ENCODE assay signal across 5 cellular contexts in the genomic region with DNA sequence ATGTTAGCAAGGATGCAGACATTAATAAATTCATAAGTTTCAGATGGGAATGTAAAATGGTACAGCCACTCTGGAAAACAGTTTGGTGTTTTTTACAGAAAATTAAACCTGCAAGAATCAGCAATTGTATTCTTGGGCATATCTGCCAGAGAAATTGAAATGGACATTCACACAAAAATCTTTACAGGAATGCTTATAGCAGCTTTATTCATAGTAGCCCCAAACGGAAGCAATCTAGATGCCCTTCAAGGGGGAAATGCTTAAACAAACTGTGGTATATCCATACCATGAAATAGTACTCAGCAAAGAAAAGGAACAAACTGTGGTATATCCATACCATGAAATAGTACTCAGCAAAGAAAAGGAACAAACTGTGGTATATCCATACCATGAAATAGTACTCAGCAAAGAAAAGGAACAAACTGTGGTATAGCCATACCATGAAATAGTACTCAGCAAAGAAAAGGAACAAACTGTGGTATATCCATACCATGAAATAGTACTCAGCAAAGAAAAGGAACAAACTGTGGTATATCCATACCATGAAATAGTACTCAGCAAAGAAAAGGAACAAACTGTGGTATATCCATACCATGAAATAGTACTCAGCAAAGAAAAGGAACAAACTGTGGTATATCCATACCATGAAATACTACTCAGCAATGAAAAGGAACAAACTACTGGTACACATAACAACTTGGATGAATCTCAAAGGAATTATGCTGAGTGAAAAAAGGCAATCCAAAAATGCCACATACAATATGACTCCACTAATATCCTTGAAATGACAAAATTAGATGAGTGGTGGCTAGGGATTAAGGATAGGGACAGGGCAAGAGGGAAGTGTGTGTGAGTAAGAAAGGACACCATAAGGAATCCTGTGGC.
A peak's percentile ranks its signal among the peaks of the same experiment; 100 is the strongest.
TF ChIP-seq lines count a peak whose summit lies in the region.

No MANE protein-coding gene starts in this region.

TF ChIP-seq in HEK293, 187 proteins besides CTCF, POLR2A, EP300 and RAD21:
- peak; percentile 71 for TF ChIP-seq ZNF146 (tag by site-specific recombination; IDR thresholded peaks at IDR 0.05)

TF ChIP-seq in SK-N-SH treated with all-trans-retinoic acid at 6 μM for 48 hours, 23 proteins besides CTCF, POLR2A, EP300 and RAD21:
- peak; percentile 89 for TF ChIP-seq ZNF8 (CRISPR knock-in tag; IDR thresholded peaks at IDR 0.05)

TF ChIP-seq in GM12878, 131 proteins besides CTCF, POLR2A, EP300 and RAD21:
- TF ChIP-seq CBX5 (IDR thresholded peaks at IDR 0.05; ENCODE audit: low read depth) (peak; percentile 88; the same call in 1 of the 2 replicates), CBX3 (IDR thresholded peaks at IDR 0.05; ENCODE audit: borderline replicate concordance, low read depth) (peak; percentile 68; the same call in 1 of the 2 replicates), KDM1A (IDR thresholded peaks at IDR 0.05; ENCODE audit: borderline replicate concordance) (0 out of 2 replicates have a peak, but pooled peaks have one; percentile 46)
TF ChIP-seq in GM12878: peak in this region for 3; not testable (repeated sequence) for 128.

TF ChIP-seq in H1, 55 proteins besides CTCF, POLR2A, EP300 and RAD21:
- peak in 1 of 2 experiments; percentile 97; a peak in 1 of 4 replicates for TF ChIP-seq HDAC2 (IDR thresholded peaks at IDR 0.05; ENCODE audit: borderline replicate concordance in 1 of 2, low read depth in 2 of 2, low read length in 2 of 2)
- TF ChIP-seq KDM1A (IDR thresholded peaks at IDR 0.05; ENCODE audit: borderline replicate concordance, low read length) = peak; percentile 100
TF ChIP-seq in H1: peak in this region for 2; not testable (repeated sequence) for 53.

TF ChIP-seq in HepG2, 621 proteins besides CTCF, POLR2A, EP300 and RAD21:
- peak; percentile 88; the same call in 1 of the 2 replicates for TF ChIP-seq CHD4 (IDR thresholded peaks at IDR 0.05; ENCODE audit: borderline replicate concordance, low read length)
